ENCODE assay signal across 9 cellular contexts in genomic region chr12:89856431-89856830, GRCh38.
DNase-seq lines count a peak whose midpoint lies in the region; ATAC-seq and TF ChIP-seq lines count a peak whose summit lies in the region.
"Had no signal": no experiment of that assay in that cellular context is flagged by ENCODE, and none has a peak within 500 bp of the region (broad histone marks: within the 10 kb centered on the region; RNA-seq: fewer than 3 reads in every experiment).

No MANE protein-coding gene starts in this region.

- ATAC-seq in GM21447 (IDR thresholded peaks at IDR 0.05; ENCODE audit: unreplicated experiment) = peak; percentile 95
- peak; percentile 92 for ATAC-seq in HG03571 (IDR thresholded peaks at IDR 0.05; ENCODE audit: unreplicated experiment)

- no peaks in the 10 kb centered on the region for H3K4me1 ChIP-seq in colonic mucosa
- H3K4me1 ChIP-seq: upper lobe of left lung had no signal

- no peak overlapping the region for H3K9ac ChIP-seq in colonic mucosa (ENCODE audit: low read depth in 2 of 2, low read length in 2 of 2)

- H3K27ac ChIP-seq in colonic mucosa = no peak overlapping the region
- H3K27ac ChIP-seq: upper lobe of left lung had no signal

- H3K9me3 ChIP-seq in colonic mucosa = no peaks in the 10 kb centered on the region
- H3K9me3 ChIP-seq: upper lobe of left lung had no signal

- intact Hi-C loops in colonic mucosa (cut with DNase I) = no loop called here

- CTCF ChIA-PET in GM10248 (lab: Yijun Ruan, JAX) = interaction anchor here (1.0 kb wide), 1 partner anchor 157 kb away, joined by 3 read pairs; no protein-coding TSS in a partner anchor

- no peak overlapping the region for H3K4me3 ChIP-seq in colonic mucosa
- H3K4me3 ChIP-seq: upper lobe of left lung had no signal

- no peaks in the 10 kb centered on the region for H3K36me3 ChIP-seq in colonic mucosa
- H3K36me3 ChIP-seq: upper lobe of left lung had no signal

- DNase-seq in GM10248 (ENCODE audit: extremely low spot score) (peak; percentile 54), amniotic epithelial cell (ENCODE audit: low read depth) (peak; percentile 93), colonic mucosa (no peak), retina (no peak), cerebellar cortex (ENCODE audit: low spot score) (no peak)
- DNase-seq in stimulated activated CD4-positive, alpha-beta T cell treated with anti-CD3 and anti-CD28 coated beads, Interleukin-2, amount 100 ng/mL, for 48 hours = no peak
- DNase-seq: upper lobe of left lung had no signal

- TF ChIP-seq CTCF in GM10248 (IDR thresholded peaks at IDR 0.05; ENCODE audit: control extremely low read depth, extremely low read depth, low read depth, missing control alignments) (no peak), colonic mucosa (IDR thresholded peaks at IDR 0.05) (no peak)

- H3K27me3 ChIP-seq in colonic mucosa = no peaks in the 10 kb centered on the region
- H3K27me3 ChIP-seq: upper lobe of left lung had no signal

- POLR2A ChIA-PET in GM10248 (lab: Yijun Ruan, JAX) = no interaction called here

Comparison
In these comparisons a context has a peak if more than half of its experiments do, and no peak if none do; other contexts are left out.
1. DNase-seq: peak in GM10248 (single experiment) and amniotic epithelial cell (single experiment); none in colonic mucosa (single experiment), stimulated activated CD4-positive, alpha-beta T cell treated with anti-CD3 and anti-CD28 coated beads, Interleukin-2, amount 100 ng/mL, for 48 hours (0 of 2), retina (single experiment) and cerebellar cortex (single experiment).